ENCODE assay signal across 8 cellular contexts in genomic region chr6:32178547-32179440, GRCh38. TPM values are rescaled to one million over a fixed set of nuclear protein-coding genes. Genes with fewer than 3 reads are reported as not detected.
A peak's percentile ranks its signal among the peaks of the same experiment; 100 is the strongest.
DNase-seq lines count a peak whose midpoint lies in the region; ATAC-seq and TF ChIP-seq lines count a peak whose summit lies in the region.

No MANE protein-coding gene starts in this region.

- ATAC-seq in lower lobe of right lung = no peak
- ATAC-seq in upper lobe of right lung = no peak
- ATAC-seq in HG03097 (IDR thresholded peaks at IDR 0.05; ENCODE audit: low FRiP score, unreplicated experiment) = no peak

- intact Hi-C loops in lower lobe of right lung (cut with DNase I) = no loop called here
- intact Hi-C loops in upper lobe of right lung (cut with DNase I) = no loop called here

- DNase-seq in AG09309 (ENCODE audit: low read depth) (no peak), HT-29 (ENCODE audit: low spot score) (peak; percentile 24), astrocyte of the cerebellum (ENCODE audit: low read depth) (no peak), lower lobe of right lung (no peak), upper lobe of right lung (peak; percentile 85), GM10266 (ENCODE audit: extremely low spot score) (no peak), middle frontal gyrus (ENCODE audit: extremely low spot score, low spot score) (no peak)

- peaks cover 34% of the 10 kb centered on the region for H3K36me3 ChIP-seq in lower lobe of right lung
- peaks cover 26% of the 10 kb centered on the region for H3K36me3 ChIP-seq in upper lobe of right lung

- H3K4me3 ChIP-seq in AG09309 (ENCODE audit: control insufficient read depth, low read depth, low read length) = peak overlapping the region; percentile 100
- H3K4me3 ChIP-seq in astrocyte of the cerebellum (ENCODE audit: low read depth, low read length) = peak overlapping the region; percentile 100
- H3K4me3 ChIP-seq in lower lobe of right lung = peak overlapping the region; percentile 76
- peak overlapping the region; percentile 85 for H3K4me3 ChIP-seq in upper lobe of right lung

- TF ChIP-seq CTCF in AG09309 (IDR thresholded peaks at IDR 0.05; ENCODE audit: control insufficient read depth, insufficient read depth, low read depth, low read length, missing control alignments) = no peak
- no peak for TF ChIP-seq CTCF in astrocyte of the cerebellum (IDR thresholded peaks at IDR 0.05; ENCODE audit: low read depth, low read length, missing control alignments)
- TF ChIP-seq CTCF in lower lobe of right lung (IDR thresholded peaks at IDR 0.05) = no peak
- TF ChIP-seq CTCF in upper lobe of right lung (IDR thresholded peaks at IDR 0.05) = no peak
- no peak for TF ChIP-seq CTCF in GM10266 (IDR thresholded peaks at IDR 0.05; ENCODE audit: control insufficient read depth, insufficient read depth, low read depth, missing control alignments)

- H3K27ac ChIP-seq in lower lobe of right lung (peak overlapping the region; percentile 94), upper lobe of right lung (peak overlapping the region; percentile 98)

- H3K27me3 ChIP-seq in lower lobe of right lung (ENCODE audit: low read depth) (no peaks in the 10 kb centered on the region), upper lobe of right lung (no peaks in the 10 kb centered on the region)

- H3K4me1 ChIP-seq in lower lobe of right lung (peaks cover 48% of the 10 kb centered on the region), upper lobe of right lung (peaks cover 40% of the 10 kb centered on the region)

- in situ Hi-C loops in astrocyte of the cerebellum (cut with HindIII; ENCODE audit: low sequenced_read_pairs) = no loop called here

- H3K9me3 ChIP-seq in lower lobe of right lung (no peaks in the 10 kb centered on the region), upper lobe of right lung (no peaks in the 10 kb centered on the region)

RNA-seq across cellular contexts. Expression of gene RNF5, which starts 0.6 kb away (rescaled TPM):
- 45.4 and 50.5 TPM in 2 replicates for total RNA-seq in HT-29 (2014; rRNA removed; shearing (Covaris generic))
- total RNA-seq in lower lobe of right lung (44.9 TPM), upper lobe of right lung (44.6 TPM)

RNA-seq across cellular contexts. Expression of gene AGPAT1, which starts 2.9 kb away (rescaled TPM):
- 48.6 and 52.8 TPM in 2 replicates for total RNA-seq in HT-29 (2014; rRNA removed; shearing (Covaris generic))
- 51.2 TPM for total RNA-seq in lower lobe of right lung
- 53.0 TPM for total RNA-seq in upper lobe of right lung

RNA-seq across cellular contexts. Expression of gene AGER, which starts 5.3 kb away (rescaled TPM):
- 3.0 and 4.9 TPM in 2 replicates for total RNA-seq in HT-29 (2014; rRNA removed; shearing (Covaris generic))
- total RNA-seq in lower lobe of right lung (882 TPM), upper lobe of right lung (1,590 TPM)

RNA-seq across cellular contexts. Expression of gene PBX2, which starts 11.2 kb away (rescaled TPM):
- total RNA-seq in HT-29 (2014; rRNA removed; shearing (Covaris generic)) = 16.6 and 18.7 TPM in 2 replicates
- total RNA-seq in lower lobe of right lung (89.2 TPM), upper lobe of right lung (100 TPM)

RNA-seq across cellular contexts. Expression of gene GPSM3, which starts 13.6 kb away (rescaled TPM):
- total RNA-seq in HT-29 (2014; rRNA removed; shearing (Covaris generic)) = 2.2 and 4.7 TPM in 2 replicates
- 76.2 TPM for total RNA-seq in lower lobe of right lung
- total RNA-seq in upper lobe of right lung = 51.9 TPM

Comparison
In these comparisons a context has a peak if more than half of its experiments do, and no peak if none do; other contexts are left out.
1. DNase-seq: peak in HT-29 (single experiment) and upper lobe of right lung (single experiment); none in AG09309 (single experiment), astrocyte of the cerebellum (single experiment), lower lobe of right lung (single experiment), GM10266 (single experiment) and middle frontal gyrus (single experiment).
2. RNA of gene AGER, which starts 5.3 kb away (total RNA-seq): 1,590 TPM in upper lobe of right lung (single experiment) and 882 TPM in lower lobe of right lung (single experiment); 3.0 to 4.9 TPM in HT-29; every median in the first group is over 100 times any median in the second.
3. Peak in every context shown above with its lines, with median percentiles within 50 percentile points of each other: H3K4me3 ChIP-seq.